In genomic region chrX:73563740-73564073, GRCh38 we compare ENCODE assay signal across 8 cellular contexts. TPM values are rescaled to one million over a fixed set of nuclear protein-coding genes. Genes with fewer than 3 reads are reported as not detected.
DNase-seq lines count a peak whose midpoint lies in the region; ATAC-seq and TF ChIP-seq lines count a peak whose summit lies in the region.

No MANE protein-coding gene starts in this region.

- no peaks in the 10 kb centered on the region for H3K9me3 Mint-ChIP-seq in MCF 10A (ENCODE audit: unreplicated experiment)

- H3K9me3 ChIP-seq in KOPT-K1 (ENCODE audit: insufficient read depth, low read length, poor library complexity, severe bottlenecking), result no peaks in the 10 kb centered on the region
- H3K9me3 ChIP-seq in right lobe of liver, result no peaks in the 10 kb centered on the region
- no peaks in the 10 kb centered on the region for H3K9me3 ChIP-seq in thymus (ENCODE audit: control insufficient read depth)

- peak; percentile 6 for DNase-seq in EL
- peak; percentile 17 for DNase-seq in MCF 10A (ENCODE audit: unreplicated experiment)
- no peak for DNase-seq in right lobe of liver
- no peak for DNase-seq in GM03348 (ENCODE audit: low spot score)
- DNase-seq in GF-D8 (lab: John Stamatoyannopoulos, UW), result no peak

- peak overlapping the region; percentile 83 for H3K4me3 Mint-ChIP-seq in MCF 10A (ENCODE audit: unreplicated experiment)

- POLR2A ChIA-PET in MCF 10A (lab: Yijun Ruan, JAX), result no interaction called here

- ATAC-seq in GM21526 (IDR thresholded peaks at IDR 0.05; ENCODE audit: low FRiP score, unreplicated experiment) (peak; percentile 33), right lobe of liver (peak in 3 of 4 donors; percentile 20 to 48 (median 48))

- 10% methylated on average over 3 of the region's 3 CpGs for WGBS in right lobe of liver (ENCODE audit: insufficient coverage, low coverage, low lambda C conversion rate, missing lambda C conversion rate)
- 4% methylated on average over 3 of the region's 3 CpGs for WGBS in thymus

- no peaks in the 10 kb centered on the region for H3K4me1 Mint-ChIP-seq in MCF 10A (ENCODE audit: insufficient read depth, unreplicated experiment)

- no TSS peak for BruUV-seq in MCF 10A (replicated peaks; lab: Mats Ljungman, UMichigan)

- H3K27me3 ChIP-seq in right lobe of liver (no peaks in the 10 kb centered on the region), thymus (ENCODE audit: control insufficient read depth, insufficient read depth) (no peaks in the 10 kb centered on the region)

- no peaks in the 10 kb centered on the region for H3K36me3 Mint-ChIP-seq in MCF 10A (ENCODE audit: insufficient read depth, unreplicated experiment)

- peak overlapping the region; percentile 35 to 57 (median 38) for H3K4me3 ChIP-seq in right lobe of liver
- H3K4me3 ChIP-seq in thymus (ENCODE audit: low read length), result peak overlapping the region; percentile 65

- no peaks in the 10 kb centered on the region for H3K4me1 ChIP-seq in right lobe of liver
- no peaks in the 10 kb centered on the region for H3K4me1 ChIP-seq in thymus (ENCODE audit: control insufficient read depth, insufficient read depth, low read length)

- CTCF ChIA-PET in MCF 10A (lab: Yijun Ruan, JAX), result no interaction called here

- peaks cover 3% of the 10 kb centered on the region; the same call in 1 of the 2 replicates for H3K36me3 ChIP-seq in KOPT-K1 (ENCODE audit: insufficient read depth, low read length)
- H3K36me3 ChIP-seq in right lobe of liver, result no peaks in the 10 kb centered on the region
- no peaks in the 10 kb centered on the region for H3K36me3 ChIP-seq in thymus (ENCODE audit: control insufficient read depth, insufficient read depth)

- peak overlapping the region; percentile 66 for H3K27ac ChIP-seq in KOPT-K1 (ENCODE audit: low read depth, low read length, poor library complexity, severe bottlenecking)
- H3K27ac ChIP-seq in right lobe of liver, result peak overlapping the region in 1 of 3 donors; percentile 2
- peak overlapping the region; percentile 89 for H3K27ac ChIP-seq in thymus (ENCODE audit: low read depth)

- peaks cover 25% of the 10 kb centered on the region for H3K27me3 Mint-ChIP-seq in MCF 10A (ENCODE audit: insufficient read depth, unreplicated experiment)

- no peak for TF ChIP-seq CTCF in MCF 10A (IDR thresholded peaks at IDR 0.05; ENCODE audit: unreplicated experiment)
- no peak for TF ChIP-seq CTCF in right lobe of liver (IDR thresholded peaks at IDR 0.05)

- intact Hi-C loops in MCF 10A (cut with micrococcal nuclease), result no loop called here
- intact Hi-C loops in right lobe of liver (cut with DNase I), result no loop called here

- H3K27ac Mint-ChIP-seq in MCF 10A (ENCODE audit: low read depth, unreplicated experiment), result peak overlapping the region; percentile 80

- no peak for TF ChIP-seq POLR2A in right lobe of liver (IDR thresholded peaks at IDR 0.05)

RNA-seq across cellular contexts. Expression of gene CHIC1, which starts 0.7 kb away (rescaled TPM):
- 7.4 and 8.0 TPM in 2 replicates for total RNA-seq in MCF 10A (2022)
- total RNA-seq in right lobe of liver, result 1 to 10 TPM in 2 of 6 experiments, under 1 TPM in 4; 0.68 to 4.3 (median 0.93) TPM
- polyA plus RNA-seq in thymus, result 3.7 TPM

Comparison
In these comparisons a context has a peak if more than half of its experiments do, and no peak if none do; other contexts are left out.
1. DNase-seq: peak in EL (single experiment) and MCF 10A (single experiment); none in right lobe of liver (0 of 3), GM03348 (single experiment) and GF-D8 (single experiment).